In genomic region chr9:134208981-134209725, GRCh38 we compare ENCODE assay signal across 19 cellular contexts. TPM values are rescaled to one million over a fixed set of nuclear protein-coding genes. Genes with fewer than 3 reads are reported as not detected.
DNase-seq lines count a peak whose midpoint lies in the region; ATAC-seq and TF ChIP-seq lines count a peak whose summit lies in the region.
"Had no signal": no experiment of that assay in that cellular context is flagged by ENCODE, and none has a peak within 500 bp of the region (broad histone marks: within the 10 kb centered on the region; RNA-seq: fewer than 3 reads in every experiment).

No MANE protein-coding gene starts in this region.

- H3K27me3 Mint-ChIP-seq in neural crest cell (ENCODE audit: low read depth): no peaks in the 10 kb centered on the region

- H3K9me3 ChIP-seq in esophagus squamous epithelium (peaks cover 0 to 11% (median 0%) of the 10 kb centered on the region in 3 donors), gastrocnemius medialis (no peaks in the 10 kb centered on the region)
- H3K9me3 ChIP-seq in effector memory CD4-positive, alpha-beta T cell (ENCODE audit: control insufficient read depth, low read length): no peaks in the 10 kb centered on the region

- H3K27ac Mint-ChIP-seq in neural crest cell (ENCODE audit: unreplicated experiment): peak overlapping the region; percentile 57

- TF ChIP-seq CTCF in esophagus squamous epithelium (IDR thresholded peaks at IDR 0.05): no peak
- no peak for TF ChIP-seq CTCF in neural crest cell (conservative IDR thresholded peaks at IDR 0.05)
- no peak for TF ChIP-seq CTCF in gastrocnemius medialis (IDR thresholded peaks at IDR 0.05 in 4 of 5, conservative IDR thresholded peaks at IDR 0.05 in 1 of 5)

- H3K27ac ChIP-seq in esophagus squamous epithelium (peak overlapping the region in 3 of 4 donors; percentile 50 to 85 (median 77)), gastrocnemius medialis (peak overlapping the region; percentile 70 to 82 (median 79))
- H3K27ac ChIP-seq in effector memory CD4-positive, alpha-beta T cell (ENCODE audit: insufficient read depth, low read length, poor library complexity, severe bottlenecking): no peak overlapping the region

- in situ Hi-C loops in gastrocnemius medialis (cut with MboI; ENCODE audit: low sequenced_read_pairs in 4 of 4): no loop called here

- H3K36me3 Mint-ChIP-seq in neural crest cell (ENCODE audit: low read depth): no peaks in the 10 kb centered on the region

- no peak for ATAC-seq in gastrocnemius medialis

- peak; percentile 38 for DNase-seq in H7
- no peak for DNase-seq in esophagus squamous epithelium (lab: John Stamatoyannopoulos, UW)
- DNase-seq in neural crest cell (ENCODE audit: low read depth, low spot score): no peak
- DNase-seq in gastrocnemius medialis: peak in 1 of 2 donors; percentile 1
- no peak for DNase-seq in effector memory CD4-positive, alpha-beta T cell
- no peak for DNase-seq in activated CD4-positive, alpha-beta T cell treated with anti-CD3 and anti-CD28 coated beads, Interleukin-2, amount 50 U/mL, for 48 hours
- DNase-seq in activated CD4-positive, alpha-beta T cell treated with anti-CD3 and anti-CD28 coated beads for 1 hour: no peak
- DNase-seq in amniotic stem cell (lab: John Stamatoyannopoulos, UW): no peak
- DNase-seq: ACHN, H9, Karpas-422, MM.1S, NCI-H187 treated with DMSO at 0.1 percent for 48 hours, NCI-H2171, NCI-H446 treated with DMSO at 0.1 percent for 48 hours, NCI-H748 treated with DMSO at 0.1 percent for 48 hours, SHP77 treated with DMSO at 0.1 percent for 48 hours had no signal

- H3K9me3 Mint-ChIP-seq in neural crest cell: peaks cover 3% of the 10 kb centered on the region
- H3K9me3 Mint-ChIP-seq: H9 had no signal

- H3K4me3 Mint-ChIP-seq in neural crest cell: no peak overlapping the region
- H3K4me3 Mint-ChIP-seq: CD8-positive, alpha-beta memory T cell; H9 had no signal

- H3K36me3 ChIP-seq in H7 (replicated peaks; ENCODE audit: control insufficient read depth, insufficient read depth, low read length): no peaks in the 10 kb centered on the region
- H3K36me3 ChIP-seq in esophagus squamous epithelium: no peaks in the 10 kb centered on the region
- H3K36me3 ChIP-seq in gastrocnemius medialis: no peaks in the 10 kb centered on the region
- no peaks in the 10 kb centered on the region for H3K36me3 ChIP-seq in effector memory CD4-positive, alpha-beta T cell (ENCODE audit: control insufficient read depth, insufficient read depth, low read length)

- TF ChIP-seq POLR2A in esophagus squamous epithelium (IDR thresholded peaks at IDR 0.05) (no peak), gastrocnemius medialis (IDR thresholded peaks at IDR 0.05) (no peak)

- H3K4me1 ChIP-seq in esophagus squamous epithelium: peaks cover 13 to 50% (median 20%) of the 10 kb centered on the region in 3 donors
- H3K4me1 ChIP-seq in gastrocnemius medialis: peaks cover 36 to 41% of the 10 kb centered on the region in 2 donors
- H3K4me1 ChIP-seq in effector memory CD4-positive, alpha-beta T cell (ENCODE audit: control insufficient read depth, insufficient read depth, low read length, poor library complexity, severe bottlenecking): no peaks in the 10 kb centered on the region

- H3K27me3 ChIP-seq in H7 (ENCODE audit: control insufficient read depth, insufficient read depth, low read length) (no peaks in the 10 kb centered on the region), esophagus squamous epithelium (no peaks in the 10 kb centered on the region), gastrocnemius medialis (no peaks in the 10 kb centered on the region)
- H3K27me3 ChIP-seq in effector memory CD4-positive, alpha-beta T cell (replicated peaks; ENCODE audit: control insufficient read depth, insufficient read depth, low read length, poor library complexity, severe bottlenecking): no peaks in the 10 kb centered on the region

- intact Hi-C loops in esophagus squamous epithelium (cut with DNase I): no loop called here
- intact Hi-C loops in gastrocnemius medialis (cut with DNase I; ENCODE audit: low total_unique reads): loop anchor here (1.0 to 10.0 kb wide), 2 partner anchors 45 to 116 kb away; partner anchors contain the start of genes RNU6ATAC and RXRA

- H3K4me3 ChIP-seq in H7 (ENCODE audit: insufficient read depth, low read depth, low read length) (no peak overlapping the region), esophagus squamous epithelium (no peak overlapping the region), gastrocnemius medialis (no peak overlapping the region)
- H3K4me3 ChIP-seq in effector memory CD4-positive, alpha-beta T cell (ENCODE audit: insufficient read depth, low read depth, low read length, poor library complexity, severe bottlenecking): no peak overlapping the region

- H3K4me1 Mint-ChIP-seq in neural crest cell: peaks cover 42% of the 10 kb centered on the region
- H3K4me1 Mint-ChIP-seq: CD8-positive, alpha-beta memory T cell had no signal

- WGBS in esophagus squamous epithelium, 2 donors: 85 to 88% methylated on average over 19 to 20 of the region's 20 CpGs

RNA-seq across cellular contexts. Expression of gene RNU6ATAC, which starts 44.8 kb away (rescaled TPM):
- total RNA-seq in H7 (2014; rRNA removed; shearing (Covaris generic)): not detected in 2 replicates
- not detected for total RNA-seq in esophagus squamous epithelium
- total RNA-seq in neural crest cell: 71.3 and 108 TPM in 2 replicates
- total RNA-seq in gastrocnemius medialis: not detected
- total RNA-seq: Daoy had no signal

Comparison
In these comparisons a context has a peak if more than half of its experiments do, and no peak if none do; other contexts are left out.
1. RNA of gene RNU6ATAC, which starts 44.8 kb away (total RNA-seq): 71.3 to 108 TPM in neural crest cell; not detected in H7, not detected in esophagus squamous epithelium and not detected in gastrocnemius medialis; every median in the first group is over 10 times any median in the second.